Comparison of ENCODE assay signal across 1 cellular context in the genomic region with DNA sequence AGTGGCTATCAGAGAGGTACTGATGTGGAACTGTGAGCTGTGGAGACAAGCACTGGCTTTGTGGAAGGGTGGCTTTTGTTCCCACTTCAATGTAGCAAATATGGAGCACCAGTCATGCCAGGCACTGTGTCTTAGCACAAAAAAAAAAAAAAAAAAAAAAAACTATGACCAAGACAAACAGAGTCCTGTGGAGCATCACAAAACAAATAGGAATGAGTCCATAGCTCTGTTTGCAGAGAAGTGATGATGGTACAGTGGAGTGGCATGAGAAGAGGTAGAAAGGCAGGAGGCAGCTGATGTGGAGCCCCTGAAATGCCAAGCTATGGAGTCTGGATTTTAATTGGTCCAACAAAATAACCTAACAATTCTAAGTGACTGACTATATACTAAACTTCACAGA.
TF ChIP-seq lines count a peak whose summit lies in the region.

No MANE protein-coding gene starts in this region.

TF ChIP-seq in K562, 482 proteins besides CTCF, POLR2A, EP300 and RAD21 (continued from another document):
- TF ChIP-seq, protein P1, sequence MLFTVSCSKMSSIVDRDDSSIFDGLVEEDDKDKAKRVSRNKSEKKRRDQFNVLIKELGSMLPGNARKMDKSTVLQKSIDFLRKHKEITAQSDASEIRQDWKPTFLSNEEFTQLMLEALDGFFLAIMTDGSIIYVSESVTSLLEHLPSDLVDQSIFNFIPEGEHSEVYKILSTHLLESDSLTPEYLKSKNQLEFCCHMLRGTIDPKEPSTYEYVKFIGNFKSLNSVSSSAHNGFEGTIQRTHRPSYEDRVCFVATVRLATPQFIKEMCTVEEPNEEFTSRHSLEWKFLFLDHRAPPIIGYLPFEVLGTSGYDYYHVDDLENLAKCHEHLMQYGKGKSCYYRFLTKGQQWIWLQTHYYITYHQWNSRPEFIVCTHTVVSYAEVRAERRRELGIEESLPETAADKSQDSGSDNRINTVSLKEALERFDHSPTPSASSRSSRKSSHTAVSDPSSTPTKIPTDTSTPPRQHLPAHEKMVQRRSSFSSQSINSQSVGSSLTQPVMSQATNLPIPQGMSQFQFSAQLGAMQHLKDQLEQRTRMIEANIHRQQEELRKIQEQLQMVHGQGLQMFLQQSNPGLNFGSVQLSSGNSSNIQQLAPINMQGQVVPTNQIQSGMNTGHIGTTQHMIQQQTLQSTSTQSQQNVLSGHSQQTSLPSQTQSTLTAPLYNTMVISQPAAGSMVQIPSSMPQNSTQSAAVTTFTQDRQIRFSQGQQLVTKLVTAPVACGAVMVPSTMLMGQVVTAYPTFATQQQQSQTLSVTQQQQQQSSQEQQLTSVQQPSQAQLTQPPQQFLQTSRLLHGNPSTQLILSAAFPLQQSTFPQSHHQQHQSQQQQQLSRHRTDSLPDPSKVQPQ (CRISPR knock-in tag; IDR thresholded peaks at IDR 0.05; ENCODE audit: borderline replicate concordance) = no peak
- TF ChIP-seq IFI16 (CRISPR knock-in tag; IDR thresholded peaks at IDR 0.05) = no peak
